ENCODE assay signal across 21 cellular contexts in genomic region chr12:2286051-2286450, GRCh38.
A peak's percentile ranks its signal among the peaks of the same experiment; 100 is the strongest.
DNase-seq lines count a peak whose midpoint lies in the region; ATAC-seq and TF ChIP-seq lines count a peak whose summit lies in the region.
"Had no signal": no experiment of that assay in that cellular context is flagged by ENCODE, and none has a peak within 500 bp of the region (broad histone marks: within the 10 kb centered on the region; RNA-seq: fewer than 3 reads in every experiment).

No MANE protein-coding gene starts in this region.

- no peaks in the 10 kb centered on the region for H3K36me3 Mint-ChIP-seq in osteocyte (ENCODE audit: unreplicated experiment)
- no peaks in the 10 kb centered on the region for H3K36me3 Mint-ChIP-seq in activated naive CD4-positive, alpha-beta T cell treated with anti-CD3 and anti-CD28 coated beads, Interleukin-2, amount 50 U/mL, for 72 hours
- H3K36me3 Mint-ChIP-seq: CD14-positive monocyte, IgD-negative memory B cell had no signal

- H3K4me3 ChIP-seq in cardiac muscle cell (no peak overlapping the region), fibroblast of lung (replicated peaks in 1 of 4; ENCODE audit: control extremely low read depth in 1 of 4, insufficient read depth in 1 of 4, low read depth in 3 of 4, low read length in 4 of 4) (no peak overlapping the region), upper lobe of right lung (no peak overlapping the region)
- H3K4me3 ChIP-seq: A549, thyroid gland had no signal

- H3K4me1 Mint-ChIP-seq in osteocyte (ENCODE audit: unreplicated experiment), result peaks cover 93% of the 10 kb centered on the region

- H2AFZ ChIP-seq in fibroblast of lung (ENCODE audit: low read length), result no peak overlapping the region

- H3K4me2 ChIP-seq in fibroblast of lung (ENCODE audit: extremely low read depth, insufficient read depth, low read length), result no peak overlapping the region
- H3K4me2 ChIP-seq: A549 had no signal

- intact Hi-C loops in Right ventricle myocardium superior (cut with DNase I) (loop anchor here (10.0 kb wide), 1 partner anchor 481 kb away; no protein-coding TSS in a partner anchor), upper lobe of right lung (cut with DNase I) (no loop called here)

- H3K27me3 Mint-ChIP-seq in osteocyte (ENCODE audit: unreplicated experiment), result no peaks in the 10 kb centered on the region

- H3K9me3 ChIP-seq in cardiac muscle cell (ENCODE audit: low read depth) (no peaks in the 10 kb centered on the region), fibroblast of lung (ENCODE audit: control insufficient read depth, insufficient read depth, low read depth, low read length) (no peaks in the 10 kb centered on the region), upper lobe of right lung (no peaks in the 10 kb centered on the region)
- H3K9me3 ChIP-seq: thyroid gland had no signal

- peaks cover 82% of the 10 kb centered on the region for H3K4me1 ChIP-seq in cardiac muscle cell (ENCODE audit: low read depth)
- peaks cover 48% of the 10 kb centered on the region for H3K4me1 ChIP-seq in fibroblast of lung (ENCODE audit: control insufficient read depth, extremely low read depth, insufficient read depth, low read length)
- peaks cover 49% of the 10 kb centered on the region for H3K4me1 ChIP-seq in upper lobe of right lung
- H3K4me1 ChIP-seq: A549 had no signal

- H3K27ac ChIP-seq in cardiac muscle cell (peak overlapping the region; percentile 61), fibroblast of lung (ENCODE audit: insufficient read depth, low read length) (peak overlapping the region; percentile 10), upper lobe of right lung (peak overlapping the region; percentile 21)
- H3K27ac ChIP-seq: A549 had no signal

- H3K36me3 ChIP-seq in cardiac muscle cell (no peaks in the 10 kb centered on the region), fibroblast of lung (ENCODE audit: control insufficient read depth, insufficient read depth, low read length) (no peaks in the 10 kb centered on the region), upper lobe of right lung (no peaks in the 10 kb centered on the region)
- H3K36me3 ChIP-seq: thyroid gland had no signal

- H3K9ac ChIP-seq in fibroblast of lung (ENCODE audit: insufficient read depth, low read length), result no peak overlapping the region

- peak overlapping the region; percentile 96 for H3K27ac Mint-ChIP-seq in osteocyte (ENCODE audit: unreplicated experiment)
- H3K27ac Mint-ChIP-seq in activated naive CD4-positive, alpha-beta T cell treated with anti-CD3 and anti-CD28 coated beads, Interleukin-2, amount 50 U/mL, for 72 hours, result no peak overlapping the region
- H3K27ac Mint-ChIP-seq: activated naive CD8-positive, alpha-beta T cell; IgD-negative memory B cell had no signal

- no peaks in the 10 kb centered on the region for H4K20me1 ChIP-seq in fibroblast of lung (ENCODE audit: control insufficient read depth, extremely low read depth, insufficient read depth, low read length)

- ATAC-seq in Right ventricle myocardium superior (ENCODE audit: poor library complexity) (no peak), upper lobe of right lung (no peak)
- no peak for ATAC-seq in activated naive CD4-positive, alpha-beta T cell treated with anti-CD3 and anti-CD28 coated beads, Interleukin-2, amount 50 U/mL, for 72 hours
- ATAC-seq: Panc1 had no signal

- H3K9me3 Mint-ChIP-seq in osteocyte (ENCODE audit: unreplicated experiment), result no peaks in the 10 kb centered on the region
- H3K9me3 Mint-ChIP-seq in activated naive CD4-positive, alpha-beta T cell treated with anti-CD3 and anti-CD28 coated beads, Interleukin-2, amount 50 U/mL, for 72 hours, result peaks cover 7 to 10% of the 10 kb centered on the region in 2 donors
- H3K9me3 Mint-ChIP-seq: neural crest cell had no signal

- H3K4me3 Mint-ChIP-seq in osteocyte (ENCODE audit: unreplicated experiment), result no peak overlapping the region
- H3K4me3 Mint-ChIP-seq: activated naive CD8-positive, alpha-beta T cell; CD14-positive monocyte; IgD-negative memory B cell; neural crest cell had no signal

- H3K27me3 ChIP-seq in cardiac muscle cell (no peaks in the 10 kb centered on the region), fibroblast of lung (ENCODE audit: control insufficient read depth, insufficient read depth, low read length) (no peaks in the 10 kb centered on the region), upper lobe of right lung (no peaks in the 10 kb centered on the region)
- H3K27me3 ChIP-seq: thyroid gland had no signal

- TF ChIP-seq CTCF in cardiac muscle cell (IDR thresholded peaks at IDR 0.05; ENCODE audit: low read depth, low read length) (no peak), fibroblast of lung (conservative IDR thresholded peaks at IDR 0.05 in 1 of 2, IDR thresholded peaks at IDR 0.05 in 1 of 2; ENCODE audit: low read depth in 1 of 2, low read length in 2 of 2) (no peak), osteocyte (IDR thresholded peaks at IDR 0.05) (no peak), upper lobe of right lung (IDR thresholded peaks at IDR 0.05) (no peak)

- DNase-seq in cardiac muscle cell (ENCODE audit: low read depth in 1 of 2, low spot score in 1 of 2) (no peak), Right ventricle myocardium superior (no peak), fibroblast of lung (ENCODE audit: low read depth in 2 of 2) (no peak), osteocyte (ENCODE audit: extremely low spot score, unreplicated experiment) (no peak), upper lobe of right lung (no peak), nucleus accumbens (lab: John Stamatoyannopoulos, UW) (no peak), CD1c-positive myeloid dendritic cell (ENCODE audit: extremely low spot score) (no peak)
- no peak for DNase-seq in activated naive CD4-positive, alpha-beta T cell treated with anti-CD3 and anti-CD28 coated beads, Interleukin-2, amount 50 U/mL, for 72 hours (ENCODE audit: low spot score in 2 of 2)
- DNase-seq: activated CD4-positive, alpha-beta T cell treated with anti-CD3 and anti-CD28 coated beads, Interleukin-2, amount 50 U/mL, for 48 hours; activated T-cell treated with anti-CD3 and anti-CD28 coated beads, Interleukin-2, amount 50 U/mL, for 1 hour; DMS53; effector CD8-positive, alpha-beta T cell; NCI-H2081; stimulated activated CD4-positive, alpha-beta T cell treated with anti-CD3 and anti-CD28 coated beads, Interleukin-4, amount 100 ng/mL, for 1 hour; thyroid gland had no signal

- H3K79me2 ChIP-seq in fibroblast of lung (ENCODE audit: control insufficient read depth, insufficient read depth, low read length), result no peaks in the 10 kb centered on the region

Comparison
In these comparisons a context has a peak if more than half of its experiments do, and no peak if none do; other contexts are left out.
1. H3K27ac ChIP-seq: peak in every context shown above with its lines; median percentile 61 in cardiac muscle cell; 21 in upper lobe of right lung; 10 in fibroblast of lung.